8 cellular contexts compared by ENCODE assay signal in the genomic region with DNA sequence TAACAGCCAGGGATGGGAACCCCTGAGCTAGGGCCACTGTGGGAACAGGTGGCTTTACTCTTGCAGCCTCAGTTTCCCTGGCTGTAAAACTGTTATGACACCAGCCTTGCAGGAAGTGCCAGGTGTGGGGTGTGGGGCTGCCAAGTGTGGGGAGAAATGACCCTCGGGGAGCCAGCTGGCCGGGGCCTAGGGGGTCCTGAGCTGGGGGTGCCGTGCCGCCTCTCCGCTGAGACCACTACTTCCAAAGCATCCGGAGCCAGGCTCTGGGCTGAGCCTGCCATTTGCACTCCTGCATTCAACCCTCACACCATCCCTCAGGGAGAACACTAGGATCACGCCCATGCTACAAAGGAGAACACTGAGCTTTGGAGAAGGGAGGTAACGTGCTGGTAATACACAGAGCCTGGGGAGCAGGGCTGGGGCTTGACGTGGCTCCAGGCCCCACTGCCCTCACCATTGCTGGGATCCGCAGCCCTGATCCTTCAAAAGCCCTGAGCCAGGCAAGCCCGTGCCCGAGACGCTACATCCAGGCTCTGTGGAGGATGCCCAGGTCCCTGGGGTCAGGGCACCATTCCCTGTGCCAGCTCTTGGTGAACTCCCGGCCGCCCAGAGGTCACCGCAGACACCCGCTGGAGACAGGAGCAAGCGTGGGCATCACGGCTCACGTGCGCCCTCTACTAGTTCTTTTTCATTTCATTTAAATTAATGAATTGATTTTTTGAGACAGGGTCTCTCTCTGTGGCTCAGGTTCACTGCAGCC. TPM values are rescaled to one million over a fixed set of nuclear protein-coding genes. Genes with fewer than 3 reads are reported as not detected.
DNase-seq lines count a peak whose midpoint lies in the region; ATAC-seq and TF ChIP-seq lines count a peak whose summit lies in the region.

No MANE protein-coding gene starts in this region.

- H3K4me3 ChIP-seq in left ventricle myocardium inferior, result no peak overlapping the region

- ATAC-seq in T-cell (replicated peaks in 1 of 4) (peak in 2 of 4 experiments; percentile 32), sciatic nerve (peak; percentile 71)

- intact Hi-C loops in left ventricle myocardium inferior (cut with micrococcal nuclease) (no loop called here), sciatic nerve (cut with DNase I) (loop anchor here (10.0 kb wide), 2 partner anchors 443 to 603 kb away; partner anchors contain the start of gene CIBAR2)

- peak; percentile 82 for TF ChIP-seq CTCF in left ventricle myocardium inferior (IDR thresholded peaks at IDR 0.05; ENCODE audit: borderline replicate concordance)

- no peaks in the 10 kb centered on the region for H3K36me3 ChIP-seq in left ventricle myocardium inferior

- H3K27me3 Mint-ChIP-seq in T-cell, result peaks cover 0 to 2% of the 10 kb centered on the region in 2 donors

- POLR2A ChIA-PET in T-cell (lab: Charles Lee), result no interaction called here

- H3K27ac Mint-ChIP-seq in T-cell, result no peak overlapping the region

- no peak overlapping the region for H3K27ac ChIP-seq in left ventricle myocardium inferior (replicated peaks)

- H3K27me3 ChIP-seq in left ventricle myocardium inferior (ENCODE audit: low read depth), result no peaks in the 10 kb centered on the region

- H3K9me3 ChIP-seq in left ventricle myocardium inferior (replicated peaks), result no peaks in the 10 kb centered on the region

- H3K4me3 Mint-ChIP-seq in T-cell, result no peak overlapping the region

- peaks cover 35% of the 10 kb centered on the region for H3K4me1 ChIP-seq in left ventricle myocardium inferior

- peaks cover 5 to 18% (median 16%) of the 10 kb centered on the region in 3 donors for H3K4me1 Mint-ChIP-seq in T-cell

- peak; percentile 84 for DNase-seq in ELF-1 (ENCODE audit: low read depth, low spot score)
- DNase-seq in NCI-H1105 (lab: John Stamatoyannopoulos, UW), result peak; percentile 56
- DNase-seq in T-cell, result peak in 30 of 34 experiments; percentile 8 to 56 (median 37)
- DNase-seq in amniotic epithelial cell (ENCODE audit: low read depth), result peak; percentile 45
- DNase-seq in left ventricle myocardium inferior, result peak; percentile 63
- DNase-seq in sciatic nerve (ENCODE audit: low spot score), result peak; percentile 79
- DNase-seq in HPDE6-E6E7 (ENCODE audit: extremely low spot score), result no peak
- DNase-seq in cortex of kidney (lab: John Stamatoyannopoulos, UW), result no peak

- H3K9me3 Mint-ChIP-seq in T-cell, result no peaks in the 10 kb centered on the region

- peaks cover 3% of the 10 kb centered on the region for H3K36me3 Mint-ChIP-seq in T-cell

- CTCF ChIA-PET in T-cell (lab: Charles Lee), result interaction anchor here (0.8 kb wide), 2 partner anchors 57 to 75 kb away, joined by 3 read pairs; no protein-coding TSS in a partner anchor

RNA-seq across cellular contexts. Expression of gene GINS2, which starts 28.8 kb away (rescaled TPM):
- total RNA-seq in T-cell, result 1 to 10 TPM; 1.1 to 3.7 (median 1.6) TPM
- total RNA-seq in left ventricle myocardium inferior, result 0.44 TPM
- 1.3 TPM for total RNA-seq in sciatic nerve

RNA-seq across cellular contexts. Expression of gene C16orf74, which starts 33.3 kb away (rescaled TPM):
- total RNA-seq in T-cell (10 to 100 TPM in 3 of 5 donors, 1 to 10 TPM in 2; 3.1 to 21.7 (median 15.6) TPM), left ventricle myocardium inferior (2.3 TPM), sciatic nerve (1.8 TPM)

Comparison
In these comparisons a context has a peak if more than half of its experiments do, and no peak if none do; other contexts are left out.
1. DNase-seq: peak in ELF-1 (single experiment), NCI-H1105 (single experiment), T-cell (30 of 34), amniotic epithelial cell (single experiment), left ventricle myocardium inferior (single experiment) and sciatic nerve (single experiment); none in HPDE6-E6E7 (single experiment) and cortex of kidney (single experiment).